Comparison of ENCODE assay signal across 9 cellular contexts in genomic region chr3:9316881-9317341, GRCh38. TPM values are rescaled to one million over a fixed set of nuclear protein-coding genes. Genes with fewer than 3 reads are reported as not detected.
A peak's percentile ranks its signal among the peaks of the same experiment; 100 is the strongest.
DNase-seq lines count a peak whose midpoint lies in the region; ATAC-seq and TF ChIP-seq lines count a peak whose summit lies in the region.
"Had no signal": no experiment of that assay in that cellular context is flagged by ENCODE, and none has a peak within 500 bp of the region (broad histone marks: within the 10 kb centered on the region; RNA-seq: fewer than 3 reads in every experiment).

No MANE protein-coding gene starts in this region.

- no peaks in the 10 kb centered on the region for H3K9me3 Mint-ChIP-seq in immature natural killer cell

- peak overlapping the region; percentile 9 to 30 (median 14) for H3K4me3 ChIP-seq in mammary epithelial cell (replicated peaks in 1 of 3; ENCODE audit: insufficient read depth in 1 of 3, low read depth in 2 of 3, low read length in 3 of 3)

- TF ChIP-seq CTCF in mammary epithelial cell (conservative IDR thresholded peaks at IDR 0.05 in 1 of 2, IDR thresholded peaks at IDR 0.05 in 1 of 2; ENCODE audit: extremely low read depth in 1 of 2, insufficient read depth in 1 of 2, low read depth in 1 of 2, low read length in 2 of 2), result no peak
- TF ChIP-seq CTCF in GM20000 (IDR thresholded peaks at IDR 0.05; ENCODE audit: extremely low read depth, missing control alignments), result no peak

- H2AFZ ChIP-seq in mammary epithelial cell (ENCODE audit: low read depth, low read length), result peak overlapping the region; percentile 87

- H3K4me3 Mint-ChIP-seq in immature natural killer cell, result no peak overlapping the region

- no peaks in the 10 kb centered on the region for H3K27me3 ChIP-seq in mammary epithelial cell (ENCODE audit: insufficient read depth, low read length)

- peak; percentile 69 for DNase-seq in ELF-1 (ENCODE audit: low read depth, low spot score)
- DNase-seq in mammary epithelial cell, result peak; percentile 51
- DNase-seq in iPS-NIHi11 (ENCODE audit: low spot score), result peak; percentile 41
- DNase-seq in sciatic nerve (ENCODE audit: low spot score), result peak; percentile 70
- DNase-seq in GM20000 (ENCODE audit: low spot score), result no peak
- no peak for DNase-seq in immature natural killer cell
- DNase-seq in NCI-H2171 (lab: John Stamatoyannopoulos, UW), result no peak
- DNase-seq: effector CD4-positive, alpha-beta T cell had no signal

- peaks cover 0 to 4% (median 3%) of the 10 kb centered on the region in 3 donors for H3K27me3 Mint-ChIP-seq in immature natural killer cell (ENCODE audit: low read depth in 3 of 3)

- no TSS peak for BruUV-seq in mammary epithelial cell (replicated peaks; lab: Mats Ljungman, UMichigan)

- H3K79me2 ChIP-seq in mammary epithelial cell (ENCODE audit: insufficient read depth, low read length), result no peaks in the 10 kb centered on the region

- in situ Hi-C loops in mammary epithelial cell (cut with MboI; ENCODE audit: low sequenced_read_pairs in 2 of 2), result loop anchor here in 1 of 2 donors (25.0 kb wide), 1 partner anchor 555 kb away; the partner anchor contains the start of gene OXTR

- H3K4me1 Mint-ChIP-seq in immature natural killer cell, result no peaks in the 10 kb centered on the region

- intact Hi-C loops in mammary epithelial cell (cut with micrococcal nuclease), result no loop called here
- intact Hi-C loops in sciatic nerve (cut with DNase I), result no loop called here

- peak overlapping the region; percentile 9 for H3K27ac ChIP-seq in mammary epithelial cell (ENCODE audit: insufficient read depth, low read depth, low read length)

- no peaks in the 10 kb centered on the region for H3K9me3 ChIP-seq in mammary epithelial cell (replicated peaks; ENCODE audit: insufficient read depth, low read length)

- 8% methylated on average over 12 of the region's 12 CpGs for WGBS in mammary epithelial cell (ENCODE audit: low coverage, missing lambda C conversion rate)

- CTCF ChIA-PET in mammary epithelial cell (lab: Charles Lee; ENCODE audit: low non-redundant PET), result interaction anchor here (0.5 kb wide), 1 partner anchor 38 kb away, joined by 8 read pairs; no protein-coding TSS in a partner anchor

- no peak overlapping the region for H3K27ac Mint-ChIP-seq in immature natural killer cell

- ATAC-seq in sciatic nerve (peak; percentile 95), HG03196 (IDR thresholded peaks at IDR 0.05; ENCODE audit: unreplicated experiment) (no peak)

- no peaks in the 10 kb centered on the region for H3K36me3 Mint-ChIP-seq in immature natural killer cell

- no peaks in the 10 kb centered on the region for H4K20me1 ChIP-seq in mammary epithelial cell (ENCODE audit: insufficient read depth, low read length)

- no peaks in the 10 kb centered on the region for H3K36me3 ChIP-seq in mammary epithelial cell (ENCODE audit: insufficient read depth, low read length)

- peaks cover 11% of the 10 kb centered on the region for H3K4me1 ChIP-seq in mammary epithelial cell (ENCODE audit: insufficient read depth, low read length)

- H3K9ac ChIP-seq in mammary epithelial cell (ENCODE audit: insufficient read depth, low read length), result peak overlapping the region; percentile 23

- peak overlapping the region; percentile 70 for H3K4me2 ChIP-seq in mammary epithelial cell (ENCODE audit: insufficient read depth, low read depth, low read length)

- dilution Hi-C loops in mammary epithelial cell (cut with HindIII; ENCODE audit: low sequenced_read_pairs), result loop anchor here (5.0 kb wide), 1 partner anchor 105 kb away; no protein-coding TSS in a partner anchor

RNA-seq across cellular contexts. Expression of gene THUMPD3, which starts 45.9 kb away (rescaled TPM):
- total RNA-seq in mammary epithelial cell (10 to 100 TPM; 32.7 to 48.4 TPM), sciatic nerve (32.2 TPM)
- polyA plus RNA-seq in mammary epithelial cell (28.4 TPM), immature natural killer cell (10 to 100 TPM; 13.2 to 23.1 (median 15.3) TPM)
- polyA minus RNA-seq in mammary epithelial cell, result 110 TPM

Comparison
In these comparisons a context has a peak if more than half of its experiments do, and no peak if none do; other contexts are left out.
1. DNase-seq: peak in ELF-1 (single experiment), mammary epithelial cell (single experiment), iPS-NIHi11 (single experiment) and sciatic nerve (single experiment); none in GM20000 (single experiment), immature natural killer cell (0 of 3) and NCI-H2171 (single experiment).